In genomic region chr9:33125441-33125840, GRCh38 we compare ENCODE assay signal across 16 cellular contexts. TPM values are rescaled to one million over a fixed set of nuclear protein-coding genes. Genes with fewer than 3 reads are reported as not detected.
A peak's percentile ranks its signal among the peaks of the same experiment; 100 is the strongest.
DNase-seq lines count a peak whose midpoint lies in the region; ATAC-seq and TF ChIP-seq lines count a peak whose summit lies in the region.
"Had no signal": no experiment of that assay in that cellular context is flagged by ENCODE, and none has a peak within 500 bp of the region (broad histone marks: within the 10 kb centered on the region; RNA-seq: fewer than 3 reads in every experiment).

No MANE protein-coding gene starts in this region.

- H3K36me3 Mint-ChIP-seq in activated CD4-positive, alpha-beta T cell treated with anti-CD3 and anti-CD28 coated beads, Interleukin-2, amount 10 ng/mL, durations not matched to agents 7 days and 5 days (ENCODE audit: low read depth) = peaks cover 39% of the 10 kb centered on the region
- peaks cover 30% of the 10 kb centered on the region for H3K36me3 Mint-ChIP-seq in activated CD4-positive, alpha-beta T cell treated with anti-CD3 and anti-CD28 coated beads for 36 hours (ENCODE audit: low read depth)

- no peaks in the 10 kb centered on the region for H3K27me3 Mint-ChIP-seq in activated CD4-positive, alpha-beta T cell treated with anti-CD3 and anti-CD28 coated beads, Interleukin-2, amount 10 ng/mL, durations not matched to agents 7 days and 5 days
- no peaks in the 10 kb centered on the region for H3K27me3 Mint-ChIP-seq in activated CD4-positive, alpha-beta T cell treated with anti-CD3 and anti-CD28 coated beads for 36 hours

- H3K4me3 Mint-ChIP-seq in activated CD4-positive, alpha-beta T cell treated with anti-CD3 and anti-CD28 coated beads, Interleukin-2, amount 10 ng/mL, durations not matched to agents 7 days and 5 days = no peak overlapping the region
- H3K4me3 Mint-ChIP-seq in activated CD4-positive, alpha-beta T cell treated with anti-CD3 and anti-CD28 coated beads for 36 hours = no peak overlapping the region

- peak overlapping the region; percentile 67 for H3K27ac Mint-ChIP-seq in activated CD4-positive, alpha-beta T cell treated with anti-CD3 and anti-CD28 coated beads, Interleukin-2, amount 10 ng/mL, durations not matched to agents 7 days and 5 days
- H3K27ac Mint-ChIP-seq in activated CD4-positive, alpha-beta T cell treated with anti-CD3 and anti-CD28 coated beads for 36 hours = no peak overlapping the region

- no peak for DNase-seq in activated CD4-positive, alpha-beta T cell treated with anti-CD3 and anti-CD28 coated beads, Interleukin-2, amount 10 ng/mL, durations not matched to agents 7 days and 5 days
- DNase-seq in activated CD4-positive, alpha-beta T cell treated with anti-CD3 and anti-CD28 coated beads for 36 hours = no peak
- DNase-seq in NB4 (ENCODE audit: low read depth) (peak; percentile 63), right atrium auricular region (ENCODE audit: low spot score) (no peak), psoas muscle (no peak), OCI-M2 (lab: John Stamatoyannopoulos, UW; ENCODE audit: unreplicated experiment) (no peak)
- DNase-seq: 8988T; activated CD8-positive, alpha-beta memory T cell treated with anti-CD3 and anti-CD28 coated beads for 24 hours; NCI-H1436; NCI-H2227 treated with DMSO at 0.1 percent for 48 hours; NK-92 treated with Interleukin-12 subunit alpha and Interleukin-12 subunit beta, amount 100 ng/mL, for 24 hours; small intestine; upper lobe of right lung had no signal

- TF ChIP-seq POLR2A in NB4 (IDR thresholded peaks at IDR 0.05; ENCODE audit: extremely low read depth, insufficient read length) = no peak

- peak overlapping the region; percentile 29 to 38 for H3K27ac ChIP-seq in right atrium auricular region
- H3K27ac ChIP-seq in psoas muscle = peak overlapping the region; percentile 23
- H3K27ac ChIP-seq: upper lobe of right lung had no signal

- 73 to 79% (median 76%) methylated on average over 3 of the region's 3 CpGs for WGBS in psoas muscle, 3 donors

- CTCF ChIA-PET in activated CD4-positive, alpha-beta T cell treated with anti-CD3 and anti-CD28 coated beads, Interleukin-2, amount 10 ng/mL, durations not matched to agents 7 days and 5 days (lab: Charles Lee) = interaction anchor here (1.5 kb wide), 1 partner anchor 26 kb away, joined by 4 read pairs; no protein-coding TSS in a partner anchor
- CTCF ChIA-PET in activated CD4-positive, alpha-beta T cell treated with anti-CD3 and anti-CD28 coated beads for 36 hours (lab: Charles Lee) = interaction anchor here (0.9 to 1.5 kb wide), 2 partner anchors 101 to 104 kb away, joined by 3 to 4 read pairs; no protein-coding TSS in a partner anchor

- H3K36me3 ChIP-seq in right atrium auricular region (peaks cover 49% of the 10 kb centered on the region), psoas muscle (ENCODE audit: insufficient read depth in 1 of 2, low read depth in 1 of 2) (peaks cover 0 to 38% of the 10 kb centered on the region in 2 donors)

- H3K9me3 ChIP-seq in right atrium auricular region (no peaks in the 10 kb centered on the region), psoas muscle (no peaks in the 10 kb centered on the region)
- H3K9me3 ChIP-seq: upper lobe of right lung had no signal

- POLR2A ChIA-PET in activated CD4-positive, alpha-beta T cell treated with anti-CD3 and anti-CD28 coated beads, Interleukin-2, amount 10 ng/mL, durations not matched to agents 7 days and 5 days (lab: Charles Lee) = no interaction called here
- POLR2A ChIA-PET in activated CD4-positive, alpha-beta T cell treated with anti-CD3 and anti-CD28 coated beads for 36 hours (lab: Charles Lee) = no interaction called here

- H3K4me1 ChIP-seq in right atrium auricular region = peaks cover 0 to 41% of the 10 kb centered on the region in 2 donors
- peaks cover 19% of the 10 kb centered on the region for H3K4me1 ChIP-seq in psoas muscle

- H3K4me1 Mint-ChIP-seq in activated CD4-positive, alpha-beta T cell treated with anti-CD3 and anti-CD28 coated beads, Interleukin-2, amount 10 ng/mL, durations not matched to agents 7 days and 5 days = peaks cover 19% of the 10 kb centered on the region
- peaks cover 21% of the 10 kb centered on the region for H3K4me1 Mint-ChIP-seq in activated CD4-positive, alpha-beta T cell treated with anti-CD3 and anti-CD28 coated beads for 36 hours

- no peak for ATAC-seq in activated CD4-positive, alpha-beta T cell treated with anti-CD3 and anti-CD28 coated beads for 36 hours
- ATAC-seq in psoas muscle (peak in 1 of 4 donors; percentile 22), GM18907 (IDR thresholded peaks at IDR 0.05; ENCODE audit: unreplicated experiment) (no peak), HG03565 (IDR thresholded peaks at IDR 0.05; ENCODE audit: unreplicated experiment) (no peak)

- TF ChIP-seq CTCF in NB4 (IDR thresholded peaks at IDR 0.05; ENCODE audit: low read depth, low read length) (no peak), right atrium auricular region (IDR thresholded peaks at IDR 0.05) (no peak), psoas muscle (IDR thresholded peaks at IDR 0.05) (no peak)

- H3K4me3 ChIP-seq in NB4 (ENCODE audit: low read depth, low read length) = no peak overlapping the region
- no peak overlapping the region for H3K4me3 ChIP-seq in right atrium auricular region
- H3K4me3 ChIP-seq in psoas muscle = no peak overlapping the region
- H3K4me3 ChIP-seq: GM23248, upper lobe of right lung had no signal

- H3K27me3 ChIP-seq in right atrium auricular region (no peaks in the 10 kb centered on the region), psoas muscle (ENCODE audit: insufficient read depth in 3 of 3, low read length in 2 of 3) (no peaks in the 10 kb centered on the region)
- H3K27me3 ChIP-seq: upper lobe of right lung had no signal

- H3K9me3 Mint-ChIP-seq in activated CD4-positive, alpha-beta T cell treated with anti-CD3 and anti-CD28 coated beads, Interleukin-2, amount 10 ng/mL, durations not matched to agents 7 days and 5 days = no peaks in the 10 kb centered on the region
- no peaks in the 10 kb centered on the region for H3K9me3 Mint-ChIP-seq in activated CD4-positive, alpha-beta T cell treated with anti-CD3 and anti-CD28 coated beads for 36 hours (ENCODE audit: low read depth)

- intact Hi-C loops in activated CD4-positive, alpha-beta T cell treated with anti-CD3 and anti-CD28 coated beads for 36 hours (cut with DNase I, micrococcal nuclease) = no loop called here
- intact Hi-C loops in psoas muscle (cut with DNase I) = loop anchor here in 1 of 2 donors (5.0 kb wide), 2 partner anchors 37 to 43 kb away; no protein-coding TSS in a partner anchor

RNA-seq across cellular contexts. Expression of gene B4GALT1, which starts 41.7 kb away (rescaled TPM):
- total RNA-seq in activated CD4-positive, alpha-beta T cell treated with anti-CD3 and anti-CD28 coated beads, Interleukin-2, amount 10 ng/mL, durations not matched to agents 7 days and 5 days = 10 to 100 TPM; 38.8 to 42.4 TPM
- total RNA-seq in activated CD4-positive, alpha-beta T cell treated with anti-CD3 and anti-CD28 coated beads for 36 hours = 10 to 100 TPM; 44.5 to 47.1 TPM
- 10 to 100 TPM; 57.6 to 76.1 TPM for total RNA-seq in right atrium auricular region
- 10 to 100 TPM; 22.3 to 28.1 (median 24.4) TPM for total RNA-seq in psoas muscle
- polyA plus RNA-seq in psoas muscle = 10 to 100 TPM; 13.0 to 21.9 (median 17.8) TPM

RNA-seq across cellular contexts. Expression of gene SMU1, which starts 49.0 kb away (rescaled TPM):
- total RNA-seq in activated CD4-positive, alpha-beta T cell treated with anti-CD3 and anti-CD28 coated beads, Interleukin-2, amount 10 ng/mL, durations not matched to agents 7 days and 5 days = 10 to 100 TPM; 24.0 to 24.5 TPM
- 10 to 100 TPM; 23.2 to 29.6 TPM for total RNA-seq in activated CD4-positive, alpha-beta T cell treated with anti-CD3 and anti-CD28 coated beads for 36 hours
- total RNA-seq in right atrium auricular region (10 to 100 TPM; 11.4 to 12.2 TPM), psoas muscle (10 to 100 TPM; 15.4 to 18.4 (median 16.7) TPM)
- 10 to 100 TPM in 2 of 3 donors, 1 to 10 TPM in 1; 8.4 to 15.5 (median 11.6) TPM for polyA plus RNA-seq in psoas muscle
